1 cellular context compared by ENCODE assay signal in the genomic region with DNA sequence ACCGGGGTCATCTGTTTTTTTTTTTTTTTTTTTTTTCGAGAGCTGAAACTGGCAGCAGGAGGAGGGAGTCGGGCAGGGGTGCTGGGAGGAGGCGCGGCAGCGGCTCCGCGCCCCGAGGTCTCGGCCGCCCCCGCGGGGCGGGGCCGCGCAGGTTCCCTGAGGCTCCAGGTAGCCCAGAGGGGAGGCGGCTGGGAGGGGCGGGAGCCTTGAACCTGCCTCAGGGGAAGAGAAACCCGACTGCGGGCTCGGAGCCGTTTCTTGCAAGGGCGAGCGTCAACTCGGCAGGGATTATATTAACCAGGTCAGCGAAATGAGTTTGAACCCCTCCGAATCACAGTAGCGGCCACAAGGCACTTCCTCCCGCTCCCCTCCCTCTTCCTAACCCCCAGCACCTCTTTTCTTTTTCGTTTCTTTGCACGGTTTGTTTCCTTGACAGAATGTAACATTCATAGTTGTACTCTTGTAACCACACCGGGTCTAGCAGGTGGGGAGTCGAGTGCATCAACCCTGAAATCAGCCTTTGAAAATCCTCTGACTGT.
A peak's percentile ranks its signal among the peaks of the same experiment; 100 is the strongest.
TF ChIP-seq lines count a peak whose summit lies in the region.

No MANE protein-coding gene starts in this region.

TF ChIP-seq in HepG2, 621 proteins besides CTCF, POLR2A, EP300 and RAD21 (continued from another document):
- TF ChIP-seq, protein P1, sequence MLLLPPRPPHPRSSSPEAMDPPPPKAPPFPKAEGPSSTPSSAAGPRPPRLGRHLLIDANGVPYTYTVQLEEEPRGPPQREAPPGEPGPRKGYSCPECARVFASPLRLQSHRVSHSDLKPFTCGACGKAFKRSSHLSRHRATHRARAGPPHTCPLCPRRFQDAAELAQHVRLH (CRISPR knock-in tag; IDR thresholded peaks at IDR 0.05; ENCODE audit: borderline replicate concordance, low read depth) = no peak
- TF ChIP-seq JUN (CRISPR knock-in tag; IDR thresholded peaks at IDR 0.05) (no peak), RORA (CRISPR knock-in tag; IDR thresholded peaks at IDR 0.05) (no peak), RFX5 (IDR thresholded peaks at IDR 0.05; ENCODE audit: low read depth, low read length) (no peak), FOXK2 (IDR thresholded peaks at IDR 0.05) (no peak), ZNF550 (CRISPR knock-in tag; IDR thresholded peaks at IDR 0.05; ENCODE audit: borderline replicate concordance) (no peak), ZC3H4 (CRISPR knock-in tag; IDR thresholded peaks at IDR 0.05; ENCODE audit: borderline replicate concordance) (no peak), MAFK (conservative IDR thresholded peaks at IDR 0.05 in 1 of 2, IDR thresholded peaks at IDR 0.05 in 1 of 2; ENCODE audit: low read length in 2 of 2) (peak; percentile 41 to 51; a peak in 2 of 4 replicates)
- TF ChIP-seq, protein P2, sequence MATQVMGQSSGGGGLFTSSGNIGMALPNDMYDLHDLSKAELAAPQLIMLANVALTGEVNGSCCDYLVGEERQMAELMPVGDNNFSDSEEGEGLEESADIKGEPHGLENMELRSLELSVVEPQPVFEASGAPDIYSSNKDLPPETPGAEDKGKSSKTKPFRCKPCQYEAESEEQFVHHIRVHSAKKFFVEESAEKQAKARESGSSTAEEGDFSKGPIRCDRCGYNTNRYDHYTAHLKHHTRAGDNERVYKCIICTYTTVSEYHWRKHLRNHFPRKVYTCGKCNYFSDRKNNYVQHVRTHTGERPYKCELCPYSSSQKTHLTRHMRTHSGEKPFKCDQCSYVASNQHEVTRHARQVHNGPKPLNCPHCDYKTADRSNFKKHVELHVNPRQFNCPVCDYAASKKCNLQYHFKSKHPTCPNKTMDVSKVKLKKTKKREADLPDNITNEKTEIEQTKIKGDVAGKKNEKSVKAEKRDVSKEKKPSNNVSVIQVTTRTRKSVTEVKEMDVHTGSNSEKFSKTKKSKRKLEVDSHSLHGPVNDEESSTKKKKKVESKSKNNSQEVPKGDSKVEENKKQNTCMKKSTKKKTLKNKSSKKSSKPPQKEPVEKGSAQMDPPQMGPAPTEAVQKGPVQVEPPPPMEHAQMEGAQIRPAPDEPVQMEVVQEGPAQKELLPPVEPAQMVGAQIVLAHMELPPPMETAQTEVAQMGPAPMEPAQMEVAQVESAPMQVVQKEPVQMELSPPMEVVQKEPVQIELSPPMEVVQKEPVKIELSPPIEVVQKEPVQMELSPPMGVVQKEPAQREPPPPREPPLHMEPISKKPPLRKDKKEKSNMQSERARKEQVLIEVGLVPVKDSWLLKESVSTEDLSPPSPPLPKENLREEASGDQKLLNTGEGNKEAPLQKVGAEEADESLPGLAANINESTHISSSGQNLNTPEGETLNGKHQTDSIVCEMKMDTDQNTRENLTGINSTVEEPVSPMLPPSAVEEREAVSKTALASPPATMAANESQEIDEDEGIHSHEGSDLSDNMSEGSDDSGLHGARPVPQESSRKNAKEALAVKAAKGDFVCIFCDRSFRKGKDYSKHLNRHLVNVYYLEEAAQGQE (IDR thresholded peaks at IDR 0.05; ENCODE audit: borderline replicate concordance in 1 of 2, low read depth in 1 of 2, low read length in 2 of 2) = no peak
- TF ChIP-seq, protein P3, sequence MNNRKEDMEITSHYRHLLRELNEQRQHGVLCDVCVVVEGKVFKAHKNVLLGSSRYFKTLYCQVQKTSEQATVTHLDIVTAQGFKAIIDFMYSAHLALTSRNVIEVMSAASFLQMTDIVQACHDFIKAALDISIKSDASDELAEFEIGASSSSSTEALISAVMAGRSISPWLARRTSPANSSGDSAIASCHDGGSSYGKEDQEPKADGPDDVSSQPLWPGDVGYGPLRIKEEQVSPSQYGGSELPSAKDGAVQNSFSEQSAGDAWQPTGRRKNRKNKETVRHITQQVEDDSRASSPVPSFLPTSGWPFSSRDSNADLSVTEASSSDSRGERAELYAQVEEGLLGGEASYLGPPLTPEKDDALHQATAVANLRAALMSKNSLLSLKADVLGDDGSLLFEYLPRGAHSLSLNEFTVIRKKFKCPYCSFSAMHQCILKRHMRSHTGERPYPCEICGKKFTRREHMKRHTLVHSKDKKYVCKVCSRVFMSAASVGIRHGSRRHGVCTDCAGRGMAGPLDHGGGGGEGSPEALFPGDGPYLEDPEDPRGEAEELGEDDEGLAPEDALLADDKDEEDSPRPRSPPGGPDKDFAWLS (CRISPR knock-in tag; IDR thresholded peaks at IDR 0.05; ENCODE audit: borderline replicate concordance) = 0 out of 2 replicates have a peak, but pooled peaks have one; percentile 9
- TF ChIP-seq, protein P4, sequence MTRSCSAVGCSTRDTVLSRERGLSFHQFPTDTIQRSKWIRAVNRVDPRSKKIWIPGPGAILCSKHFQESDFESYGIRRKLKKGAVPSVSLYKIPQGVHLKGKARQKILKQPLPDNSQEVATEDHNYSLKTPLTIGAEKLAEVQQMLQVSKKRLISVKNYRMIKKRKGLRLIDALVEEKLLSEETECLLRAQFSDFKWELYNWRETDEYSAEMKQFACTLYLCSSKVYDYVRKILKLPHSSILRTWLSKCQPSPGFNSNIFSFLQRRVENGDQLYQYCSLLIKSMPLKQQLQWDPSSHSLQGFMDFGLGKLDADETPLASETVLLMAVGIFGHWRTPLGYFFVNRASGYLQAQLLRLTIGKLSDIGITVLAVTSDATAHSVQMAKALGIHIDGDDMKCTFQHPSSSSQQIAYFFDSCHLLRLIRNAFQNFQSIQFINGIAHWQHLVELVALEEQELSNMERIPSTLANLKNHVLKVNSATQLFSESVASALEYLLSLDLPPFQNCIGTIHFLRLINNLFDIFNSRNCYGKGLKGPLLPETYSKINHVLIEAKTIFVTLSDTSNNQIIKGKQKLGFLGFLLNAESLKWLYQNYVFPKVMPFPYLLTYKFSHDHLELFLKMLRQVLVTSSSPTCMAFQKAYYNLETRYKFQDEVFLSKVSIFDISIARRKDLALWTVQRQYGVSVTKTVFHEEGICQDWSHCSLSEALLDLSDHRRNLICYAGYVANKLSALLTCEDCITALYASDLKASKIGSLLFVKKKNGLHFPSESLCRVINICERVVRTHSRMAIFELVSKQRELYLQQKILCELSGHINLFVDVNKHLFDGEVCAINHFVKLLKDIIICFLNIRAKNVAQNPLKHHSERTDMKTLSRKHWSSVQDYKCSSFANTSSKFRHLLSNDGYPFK (CRISPR knock-in tag; IDR thresholded peaks at IDR 0.05; ENCODE audit: borderline replicate concordance) = no peak
